8 cellular contexts compared by ENCODE assay signal in the genomic region with DNA sequence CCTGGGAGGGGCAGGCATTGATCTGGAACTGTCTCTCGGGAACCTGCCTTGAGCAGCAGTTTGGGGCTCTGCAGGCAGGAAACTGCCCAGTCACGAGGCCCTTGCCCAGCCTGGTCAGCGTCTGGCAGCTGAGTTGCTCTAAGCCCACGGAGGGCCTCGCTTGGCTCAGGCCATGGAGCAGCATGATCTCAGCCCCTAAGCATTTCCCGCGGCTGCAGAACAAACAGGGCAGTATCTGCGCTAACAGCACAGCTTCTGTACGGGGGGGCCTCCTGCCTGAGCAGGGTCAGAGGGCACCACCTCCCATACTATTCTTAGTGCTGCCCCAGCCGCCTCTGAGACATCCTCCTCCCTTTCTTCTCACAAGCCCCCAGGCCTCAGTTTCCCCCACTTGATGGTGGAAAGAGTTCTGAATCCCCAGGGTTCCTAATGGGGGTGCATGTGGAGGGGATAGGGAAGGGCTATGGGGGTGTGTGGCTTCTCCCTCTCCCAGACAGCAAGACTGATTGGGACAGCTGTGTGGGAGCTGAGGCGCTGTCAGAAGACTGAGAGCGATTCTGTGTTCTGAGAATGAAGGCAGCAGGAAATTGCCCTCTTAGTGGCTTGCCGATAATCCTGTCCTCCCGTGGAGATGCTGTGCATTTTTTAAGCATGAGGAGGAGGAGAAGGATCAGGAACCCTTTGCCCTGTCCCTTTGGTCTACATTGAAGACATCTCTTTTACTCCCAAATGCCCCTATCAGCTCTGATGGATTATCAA. TPM values are rescaled to one million over a fixed set of nuclear protein-coding genes. Genes with fewer than 3 reads are reported as not detected.
DNase-seq lines count a peak whose midpoint lies in the region; ATAC-seq, FAIRE-seq and TF ChIP-seq lines count a peak whose summit lies in the region.

No MANE protein-coding gene starts in this region.

- no peak for ATAC-seq in HG03196 (IDR thresholded peaks at IDR 0.05; ENCODE audit: unreplicated experiment)
- no peak for ATAC-seq in HG03521 (IDR thresholded peaks at IDR 0.05; ENCODE audit: unreplicated experiment)

- FAIRE-seq in GM12892 (lab: Jason Lieb, UNC) = no peak

- BruUV-seq in Calu3 (replicated peaks; lab: Mats Ljungman, UMichigan) = no TSS peak

- intact Hi-C loops in Calu3 (cut with micrococcal nuclease; ENCODE audit: unreplicated experiment) = no loop called here

- DNase-seq in Calu3 (peak; percentile 40), astrocyte of the spinal cord (ENCODE audit: low read depth, low spot score) (peak; percentile 94), hepatic stellate cell (ENCODE audit: low spot score) (peak; percentile 92), pulmonary artery endothelial cell (ENCODE audit: low read depth, low spot score) (peak; percentile 88), GM12892 (ENCODE audit: insufficient read length) (no peak)
- no peak for DNase-seq in activated CD8-positive, alpha-beta memory T cell treated with anti-CD3 and anti-CD28 coated beads for 24 hours

- no peak for TF ChIP-seq POLR2A in GM12892 (IDR thresholded peaks at IDR 0.05; ENCODE audit: low read depth, low read length)

- H3K4me1 Mint-ChIP-seq in Calu3 (ENCODE audit: low read depth, unreplicated experiment) = no peaks in the 10 kb centered on the region

- TF ChIP-seq CTCF in Calu3 (IDR thresholded peaks at IDR 0.05; ENCODE audit: unreplicated experiment) = no peak
- TF ChIP-seq CTCF in astrocyte of the spinal cord (IDR thresholded peaks at IDR 0.05; ENCODE audit: low read depth, low read length) = no peak

- no peak overlapping the region for H3K4me3 ChIP-seq in astrocyte of the spinal cord (ENCODE audit: low read depth, low read length)

- H3K9me3 Mint-ChIP-seq in Calu3 (ENCODE audit: low read depth, unreplicated experiment) = no peaks in the 10 kb centered on the region

- no peak overlapping the region for H3K27ac Mint-ChIP-seq in Calu3 (ENCODE audit: unreplicated experiment)

- H3K4me3 Mint-ChIP-seq in Calu3 (ENCODE audit: low read depth, unreplicated experiment) = no peak overlapping the region

- CTCF ChIA-PET in Calu3 (lab: Charles Lee) = interaction anchor here (0.6 kb wide), 1 partner anchor 304 kb away, joined by 4 read pairs; no protein-coding TSS in a partner anchor

- in situ Hi-C loops in astrocyte of the spinal cord (cut with HindIII; ENCODE audit: low sequenced_read_pairs) = no loop called here

- peaks cover 66% of the 10 kb centered on the region for H3K27me3 Mint-ChIP-seq in Calu3 (ENCODE audit: unreplicated experiment)

- no peaks in the 10 kb centered on the region for H3K36me3 Mint-ChIP-seq in Calu3 (ENCODE audit: insufficient read depth, unreplicated experiment)

RNA-seq across cellular contexts. Expression of a gene that starts 46.4 kb away (rescaled TPM):
- total RNA-seq in Calu3 (2022) (2.5 TPM in 2 replicates), pulmonary artery endothelial cell (12.4 and 13.5 TPM in 2 replicates)
- 0.13 TPM for polyA plus RNA-seq in GM12892 (2012; ENCODE audit: missing spikeins)

Comparison
In these comparisons a context has a peak if more than half of its experiments do, and no peak if none do; other contexts are left out.
1. DNase-seq: peak in Calu3 (single experiment), astrocyte of the spinal cord (single experiment), hepatic stellate cell (single experiment) and pulmonary artery endothelial cell (single experiment); none in GM12892 (single experiment) and activated CD8-positive, alpha-beta memory T cell treated with anti-CD3 and anti-CD28 coated beads for 24 hours (single experiment).